19 cellular contexts compared by ENCODE assay signal in genomic region chr2:171787333-171788072, GRCh38.
DNase-seq lines count a peak whose midpoint lies in the region; ATAC-seq and TF ChIP-seq lines count a peak whose summit lies in the region.
"Had no signal": no experiment of that assay in that cellular context is flagged by ENCODE, and none has a peak within 500 bp of the region (broad histone marks: within the 10 kb centered on the region; RNA-seq: fewer than 3 reads in every experiment).

No MANE protein-coding gene starts in this region.

- H3K9me3 ChIP-seq in OCI-LY7 (ENCODE audit: low read length) (no peaks in the 10 kb centered on the region), trophoblast cell (ENCODE audit: insufficient read depth, low read depth, low read length) (no peaks in the 10 kb centered on the region)

- CTCF ChIA-PET in OCI-LY7 (lab: Charles Lee; ENCODE audit: unreplicated experiment) = no interaction called here

- H2AFZ ChIP-seq in OCI-LY7 (ENCODE audit: low read length) (no peak overlapping the region), trophoblast cell (ENCODE audit: insufficient read depth, low read length, poor library complexity) (no peak overlapping the region)

- H3K79me2 ChIP-seq in OCI-LY7 (ENCODE audit: insufficient read depth, low read depth, low read length) (no peaks in the 10 kb centered on the region), trophoblast cell (ENCODE audit: control insufficient read depth, insufficient read depth, low read length, poor library complexity) (no peaks in the 10 kb centered on the region)

- H2AK5ac ChIP-seq in trophoblast cell (ENCODE audit: low read length) = no peak overlapping the region

- H3K23ac ChIP-seq in trophoblast cell (ENCODE audit: low read length) = no peak overlapping the region

- no peak overlapping the region for H3K27ac ChIP-seq in OCI-LY7 (ENCODE audit: low read depth, low read length, poor library complexity, severe bottlenecking)
- H3K27ac ChIP-seq in foreskin keratinocyte = no peak overlapping the region
- no peak overlapping the region for H3K27ac ChIP-seq in trophoblast cell (ENCODE audit: low read depth, low read length)

- H3K4me1 ChIP-seq in OCI-LY7 (ENCODE audit: insufficient read depth, low read length, poor library complexity, severe bottlenecking) (no peaks in the 10 kb centered on the region), foreskin keratinocyte (no peaks in the 10 kb centered on the region), trophoblast cell (ENCODE audit: control insufficient read depth in 1 of 2, insufficient read depth in 2 of 2, low read length in 2 of 2) (peaks cover 0 to 3% of the 10 kb centered on the region in 2 experiments)

- intact Hi-C loops in OCI-LY7 (cut with micrococcal nuclease; ENCODE audit: unreplicated experiment) (no loop called here), natural killer cell (cut with micrococcal nuclease) (no loop called here)

- no peak overlapping the region for H4K8ac ChIP-seq in trophoblast cell (ENCODE audit: low read depth, low read length)

- no peaks in the 10 kb centered on the region for H3K79me1 ChIP-seq in trophoblast cell (ENCODE audit: low read length)

- H3K9me3 Mint-ChIP-seq in stimulated activated memory B cell treated with anti-CD40 and anti-IgM and Interleukin-4, amounts not matched to agents 10 μg/mL and 1 μg/mL and 100 μg/mL, for 72 hours = peaks cover 2% of the 10 kb centered on the region
- no peaks in the 10 kb centered on the region for H3K9me3 Mint-ChIP-seq in natural killer cell
- H3K9me3 Mint-ChIP-seq: CD4-positive, alpha-beta T cell had no signal

- peaks cover 88% of the 10 kb centered on the region for H3K36me3 ChIP-seq in OCI-LY7 (ENCODE audit: insufficient read depth, low read length)
- peaks cover 0 to 3% of the 10 kb centered on the region in 2 experiments for H3K36me3 ChIP-seq in trophoblast cell (ENCODE audit: control insufficient read depth in 1 of 2, insufficient read depth in 2 of 2, low read length in 2 of 2)

- no peaks in the 10 kb centered on the region for H3K4me1 Mint-ChIP-seq in stimulated activated memory B cell treated with anti-CD40 and anti-IgM and Interleukin-4, amounts not matched to agents 10 μg/mL and 1 μg/mL and 100 μg/mL, for 72 hours
- H3K4me1 Mint-ChIP-seq in natural killer cell = peaks cover 0 to 7% of the 10 kb centered on the region in 2 donors
- H3K4me1 Mint-ChIP-seq: IgD-negative memory B cell had no signal

- H4K91ac ChIP-seq in trophoblast cell (ENCODE audit: low read depth, low read length) = no peak overlapping the region

- H2BK120ac ChIP-seq in trophoblast cell (ENCODE audit: insufficient read depth, low read length, poor library complexity) = peak overlapping the region; percentile 6

- no peaks in the 10 kb centered on the region for H3K27me3 ChIP-seq in foreskin keratinocyte
- no peaks in the 10 kb centered on the region for H3K27me3 ChIP-seq in trophoblast cell (ENCODE audit: insufficient read depth, low read length)

- TF ChIP-seq CTCF in OCI-LY7 (conservative IDR thresholded peaks at IDR 0.05; ENCODE audit: low read length) (0 out of 2 replicates have a peak, but pooled peaks have one; percentile 20), foreskin keratinocyte (conservative IDR thresholded peaks at IDR 0.05) (peak; percentile 11), natural killer cell (IDR thresholded peaks at IDR 0.05) (no peak)

- no peak overlapping the region for H3K14ac ChIP-seq in trophoblast cell (ENCODE audit: low read length)

- H3K27ac Mint-ChIP-seq in stimulated activated memory B cell treated with anti-CD40 and anti-IgM and Interleukin-4, amounts not matched to agents 10 μg/mL and 1 μg/mL and 100 μg/mL, for 72 hours = no peak overlapping the region
- no peak overlapping the region for H3K27ac Mint-ChIP-seq in natural killer cell
- H3K27ac Mint-ChIP-seq: CD4-positive, alpha-beta T cell had no signal

- peaks cover 72% of the 10 kb centered on the region for H3K36me3 Mint-ChIP-seq in stimulated activated memory B cell treated with anti-CD40 and anti-IgM and Interleukin-4, amounts not matched to agents 10 μg/mL and 1 μg/mL and 100 μg/mL, for 72 hours
- H3K36me3 Mint-ChIP-seq in natural killer cell = peaks cover 26% of the 10 kb centered on the region

- no peak overlapping the region for H3K4me2 ChIP-seq in OCI-LY7 (ENCODE audit: low read length)
- H3K4me2 ChIP-seq in trophoblast cell (ENCODE audit: low read length) = no peak overlapping the region

- H2BK12ac ChIP-seq in trophoblast cell (ENCODE audit: low read length) = no peak overlapping the region

- no CpG with 5 or more reads among the region's 11 CpGs for WGBS in trophoblast cell (ENCODE audit: extremely low coverage, insufficient coverage, insufficient read length)

- ATAC-seq in foreskin keratinocyte (no peak), natural killer cell (no peak), HG03025 (IDR thresholded peaks at IDR 0.05; ENCODE audit: low FRiP score, unreplicated experiment) (no peak)
- no peak for ATAC-seq in stimulated activated memory B cell treated with anti-CD40 and anti-IgM and Interleukin-4, amounts not matched to agents 10 μg/mL and 1 μg/mL and 100 μg/mL, for 72 hours

- H3K9ac ChIP-seq in trophoblast cell (ENCODE audit: low read length) = no peak overlapping the region

- H3K9me2 ChIP-seq in OCI-LY7 (ENCODE audit: insufficient read depth, low read length) = no peaks in the 10 kb centered on the region

- no peaks in the 10 kb centered on the region for H4K20me1 ChIP-seq in OCI-LY7 (ENCODE audit: insufficient read depth, low read length)

- H3K4me3 Mint-ChIP-seq in stimulated activated memory B cell treated with anti-CD40 and anti-IgM and Interleukin-4, amounts not matched to agents 10 μg/mL and 1 μg/mL and 100 μg/mL, for 72 hours = no peak overlapping the region
- H3K4me3 Mint-ChIP-seq in natural killer cell = no peak overlapping the region
- H3K4me3 Mint-ChIP-seq: CD4-positive, alpha-beta T cell; IgD-negative memory B cell had no signal

- POLR2A ChIA-PET in OCI-LY7 (lab: Charles Lee) = no interaction called here

- H2BK5ac ChIP-seq in trophoblast cell (ENCODE audit: low read depth, low read length, poor library complexity) = no peak overlapping the region

- DNase-seq in ELF-1 (ENCODE audit: low read depth, low spot score) (peak; percentile 42), OCI-LY7 (ENCODE audit: low spot score) (no peak), foreskin keratinocyte (no peak), trophoblast cell (no peak), natural killer cell (no peak)
- DNase-seq: ACHN; CD4-positive, alpha-beta T cell; DND-41; GF-D8; GOT3; MV-4-11; NCI-H1436 treated with DMSO at 0.1 percent for 48 hours; NCI-H2081 treated with DMSO at 0.1 percent for 48 hours; NCI-H2227 treated with DMSO at 0.1 percent for 48 hours; NCI-H524 treated with DMSO at 0.1 percent for 48 hours; SIG-M5 had no signal

- H3K18ac ChIP-seq in trophoblast cell (ENCODE audit: low read length) = no peak overlapping the region

- no peak overlapping the region for H4K12ac ChIP-seq in trophoblast cell (ENCODE audit: low read depth, low read length)

- no peak overlapping the region for H3K4ac ChIP-seq in trophoblast cell (ENCODE audit: low read depth, low read length)

- H3K4me3 ChIP-seq in OCI-LY7 (ENCODE audit: low read depth, low read length, poor library complexity, severe bottlenecking) (no peak overlapping the region), trophoblast cell (ENCODE audit: low read depth, low read length) (no peak overlapping the region)

- H3K27me3 Mint-ChIP-seq in stimulated activated memory B cell treated with anti-CD40 and anti-IgM and Interleukin-4, amounts not matched to agents 10 μg/mL and 1 μg/mL and 100 μg/mL, for 72 hours = no peaks in the 10 kb centered on the region
- H3K27me3 Mint-ChIP-seq in natural killer cell (ENCODE audit: low read depth in 2 of 2) = no peaks in the 10 kb centered on the region
- H3K27me3 Mint-ChIP-seq: CD4-positive, alpha-beta T cell; IgD-negative memory B cell had no signal

- BruUV-seq in OCI-LY7 (replicated peaks; lab: Mats Ljungman, UMichigan) = no TSS peak
